10 cellular contexts compared by ENCODE assay signal in genomic region chr21:43775190-43775589, GRCh38. TPM values are rescaled to one million over a fixed set of nuclear protein-coding genes. Genes with fewer than 3 reads are reported as not detected.
DNase-seq lines count a peak whose midpoint lies in the region; ATAC-seq, FAIRE-seq and TF ChIP-seq lines count a peak whose summit lies in the region.
"Had no signal": no experiment of that assay in that cellular context is flagged by ENCODE, and none has a peak within 500 bp of the region (broad histone marks: within the 10 kb centered on the region; RNA-seq: fewer than 3 reads in every experiment).

No MANE protein-coding gene starts in this region.

- CTCF ChIA-PET in A549 (lab: Yijun Ruan, JAX), result interaction anchor here (0.7 to 0.8 kb wide), 2 partner anchors 15 to 289 kb away, joined by 3 read pairs; partner anchors contain the start of gene RRP1

- H3K4me1 ChIP-seq in A549 (peaks cover 14% of the 10 kb centered on the region; the same call in 2 of the 3 replicates), muscle layer of duodenum (ENCODE audit: control insufficient read depth in 1 of 2, insufficient read depth in 2 of 2, low read length in 2 of 2) (peaks cover 0 to 18% of the 10 kb centered on the region in 2 donors)

- H3K9me3 ChIP-seq in A549 (no peaks in the 10 kb centered on the region), muscle layer of duodenum (ENCODE audit: control insufficient read depth in 1 of 2, low read length in 2 of 2) (no peaks in the 10 kb centered on the region)

- TF ChIP-seq EP300 in A549 (IDR thresholded peaks at IDR 0.05), result no peak

- peaks cover 6 to 30% (median 15%) of the 10 kb centered on the region in 3 donors for H3K4me1 Mint-ChIP-seq in IgD-negative memory B cell

- no peak for TF ChIP-seq CTCF in A549 (IDR thresholded peaks at IDR 0.05)

- peak overlapping the region; percentile 95 to 99 for H3K27ac ChIP-seq in A549
- peak overlapping the region; percentile 83 for H3K27ac ChIP-seq in cingulate gyrus (ENCODE audit: low read depth, low read length)
- H3K27ac ChIP-seq in muscle layer of duodenum (ENCODE audit: low read length), result peak overlapping the region; percentile 67

- peak overlapping the region; percentile 92 for H3K4me2 ChIP-seq in A549

- H3K4me3 Mint-ChIP-seq in IgD-negative memory B cell, result peak overlapping the region; percentile 88 to 96 (median 94)

- no peak for DNase-seq in A549 (ENCODE audit: low read depth in 1 of 2, low spot score in 1 of 2)
- no peak for DNase-seq in anterior cingulate cortex (lab: John Stamatoyannopoulos, UW)
- no peak for DNase-seq in kidney tubule cell (ENCODE audit: low spot score)
- no peak for DNase-seq in mesenteric fat pad (ENCODE audit: low spot score)
- DNase-seq: central memory CD4-positive, alpha-beta T cell; NCI-H1436 treated with DMSO at 0.1 percent for 48 hours had no signal

- no peak for TF ChIP-seq RAD21 in A549 (conservative IDR thresholded peaks at IDR 0.05 in 1 of 2, IDR thresholded peaks at IDR 0.05 in 1 of 2)

- no peaks in the 10 kb centered on the region for H3K36me3 Mint-ChIP-seq in IgD-negative memory B cell

- POLR2A ChIA-PET in A549 (lab: Yijun Ruan, JAX), result no interaction called here

- no peak for ATAC-seq in A549
- no peak for ATAC-seq in HG02970 (IDR thresholded peaks at IDR 0.05; ENCODE audit: low FRiP score, unreplicated experiment)

- 72% methylated on average over 12 of the region's 12 CpGs for WGBS in A549 (ENCODE audit: missing lambda C conversion rate)

- H3K27me3 Mint-ChIP-seq in IgD-negative memory B cell, result peaks cover 1% of the 10 kb centered on the region

- no peaks in the 10 kb centered on the region for H3K27me3 ChIP-seq in muscle layer of duodenum (ENCODE audit: low read depth, low read length)

- H3K9me3 Mint-ChIP-seq in IgD-negative memory B cell, result no peaks in the 10 kb centered on the region

- H3K4me3 ChIP-seq in A549, result peak overlapping the region; percentile 97
- peak overlapping the region; percentile 75 to 90 for H3K4me3 ChIP-seq in muscle layer of duodenum (ENCODE audit: low read depth in 1 of 2, low read length in 2 of 2)

- peaks cover 12 to 17% of the 10 kb centered on the region in 2 donors for H3K36me3 ChIP-seq in muscle layer of duodenum (ENCODE audit: control insufficient read depth in 1 of 2, insufficient read depth in 2 of 2, low read length in 2 of 2)

- H3K27ac Mint-ChIP-seq in IgD-negative memory B cell, result peak overlapping the region; percentile 77 to 96 (median 80)

- FAIRE-seq in A549 (lab: Jason Lieb, UNC), result no peak

- no peak for TF ChIP-seq POLR2A in A549 (IDR thresholded peaks at IDR 0.05; ENCODE audit: low read length)

TF ChIP-seq in A549, 52 proteins besides CTCF, POLR2A, EP300 and RAD21:
- TF ChIP-seq ATOH8 (CRISPR knock-in tag; IDR thresholded peaks at IDR 0.05; ENCODE audit: low read depth) (no peak), POLR2AphosphoS2 (conservative IDR thresholded peaks at IDR 0.05; ENCODE audit: low read length) (0 out of 2 replicates have a peak, but pooled peaks have one; percentile 77)

RNA-seq across cellular contexts. Expression of gene CSTB, which starts 0.9 kb away (rescaled TPM):
- polyA plus RNA-seq in A549 (2011; rRNA removed) (42.9 and 51.5 TPM in 2 replicates), A549 (2017; fragmentation: RNase III; extraction: RNeasy Plus Mini Kit Qiagen cat#74134 plus additional on column Dnase treatment) (94.1 to 102 TPM (median 101 TPM) in 3 replicates), IgD-negative memory B cell (66.2 TPM)
- 90.6 and 103 TPM in 2 replicates for polyA plus RNA-seq in A549 (2012; cell fraction: cytosol; rRNA removed)
- 29.1 and 41.0 TPM in 2 replicates for polyA plus RNA-seq in A549 (2012; cell fraction: nucleus; rRNA removed)
- 16.5 and 23.7 TPM in 2 replicates for polyA minus RNA-seq in A549 (2011; rRNA and poly(A)+ RNA removed)
- 84.9 TPM for total RNA-seq in mesenteric fat pad

RNA-seq across cellular contexts. Expression of gene RRP1, which starts 14.2 kb away (rescaled TPM):
- polyA plus RNA-seq in A549 (2011; rRNA removed), result 15.4 and 16.8 TPM in 2 replicates
- polyA plus RNA-seq in A549 (2012; cell fraction: cytosol; rRNA removed), result 21.1 and 22.1 TPM in 2 replicates
- 36.0 and 38.9 TPM in 2 replicates for polyA plus RNA-seq in A549 (2012; cell fraction: nucleus; rRNA removed)
- polyA plus RNA-seq in A549 (2017; fragmentation: RNase III; extraction: RNeasy Plus Mini Kit Qiagen cat#74134 plus additional on column Dnase treatment), result 26.3 to 29.5 TPM (median 28.2 TPM) in 3 replicates
- 14.5 and 16.5 TPM in 2 replicates for polyA minus RNA-seq in A549 (2011; rRNA and poly(A)+ RNA removed)
- 18.2 TPM for polyA plus RNA-seq in IgD-negative memory B cell
- total RNA-seq in mesenteric fat pad, result 29.8 TPM

RNA-seq across cellular contexts. Expression of gene PDXK, which starts 56.3 kb away (rescaled TPM):
- 252 and 292 TPM in 2 replicates for polyA plus RNA-seq in A549 (2011; rRNA removed)
- polyA plus RNA-seq in A549 (2012; cell fraction: cytosol; rRNA removed), result 331 and 370 TPM in 2 replicates
- 322 and 326 TPM in 2 replicates for polyA plus RNA-seq in A549 (2012; cell fraction: nucleus; rRNA removed)
- polyA plus RNA-seq in A549 (2017; fragmentation: RNase III; extraction: RNeasy Plus Mini Kit Qiagen cat#74134 plus additional on column Dnase treatment), result 189 to 220 TPM (median 214 TPM) in 3 replicates
- 336 and 363 TPM in 2 replicates for polyA minus RNA-seq in A549 (2011; rRNA and poly(A)+ RNA removed)
- 35.5 TPM for polyA plus RNA-seq in IgD-negative memory B cell
- 261 TPM for total RNA-seq in mesenteric fat pad
